ENCODE assay signal across 10 cellular contexts in genomic region chr7:93148727-93149126, GRCh38. TPM values are rescaled to one million over a fixed set of nuclear protein-coding genes. Genes with fewer than 3 reads are reported as not detected.
A peak's percentile ranks its signal among the peaks of the same experiment; 100 is the strongest.
DNase-seq lines count a peak whose midpoint lies in the region; ATAC-seq and TF ChIP-seq lines count a peak whose summit lies in the region.
"Had no signal": no experiment of that assay in that cellular context is flagged by ENCODE, and none has a peak within 500 bp of the region (broad histone marks: within the 10 kb centered on the region; RNA-seq: fewer than 3 reads in every experiment).

No MANE protein-coding gene starts in this region.

- peak overlapping the region in 9 of 12 donors; percentile 42 to 68 (median 55) for H3K4me3 ChIP-seq in heart left ventricle
- H3K4me3 ChIP-seq in transverse colon: peak overlapping the region in 1 of 4 donors; percentile 53

- peak overlapping the region; percentile 92 for H3K4me3 Mint-ChIP-seq in activated T-helper 17 cell treated with anti-CD3 and anti-CD28 coated beads, Interleukin-2, amount 50 U/mL, for 72 hours
- peak overlapping the region; percentile 76 for H3K4me3 Mint-ChIP-seq in memory B cell

- DNase-seq in heart left ventricle (no peak), left cardiac atrium (no peak), memory B cell (ENCODE audit: low spot score in 2 of 2) (no peak), transverse colon (no peak), caudate nucleus (lab: John Stamatoyannopoulos, UW) (no peak), SHP77 (lab: John Stamatoyannopoulos, UW) (no peak)
- DNase-seq: NCI-H1436 had no signal

- no peaks in the 10 kb centered on the region for H3K36me3 Mint-ChIP-seq in activated T-helper 17 cell treated with anti-CD3 and anti-CD28 coated beads, Interleukin-2, amount 50 U/mL, for 72 hours (ENCODE audit: low read depth)
- H3K36me3 Mint-ChIP-seq in memory B cell: peaks cover 6% of the 10 kb centered on the region

- H3K27ac Mint-ChIP-seq in activated T-helper 17 cell treated with anti-CD3 and anti-CD28 coated beads, Interleukin-2, amount 50 U/mL, for 72 hours: peak overlapping the region; percentile 98
- H3K27ac Mint-ChIP-seq in memory B cell: peak overlapping the region; percentile 95

- ATAC-seq in heart left ventricle (no peak), left cardiac atrium (no peak), memory B cell (ENCODE audit: low read depth) (no peak), HG02938 (IDR thresholded peaks at IDR 0.05; ENCODE audit: unreplicated experiment) (no peak)
- ATAC-seq in activated T-helper 17 cell treated with anti-CD3 and anti-CD28 coated beads, Interleukin-2, amount 50 U/mL, for 72 hours (replicated peaks): no peak

- no peaks in the 10 kb centered on the region for H3K27me3 Mint-ChIP-seq in activated T-helper 17 cell treated with anti-CD3 and anti-CD28 coated beads, Interleukin-2, amount 50 U/mL, for 72 hours
- no peaks in the 10 kb centered on the region for H3K27me3 Mint-ChIP-seq in memory B cell

- TF ChIP-seq CTCF in heart left ventricle (IDR thresholded peaks at IDR 0.05) (no peak), transverse colon (IDR thresholded peaks at IDR 0.05) (no peak)

- intact Hi-C loops in heart left ventricle (cut with DNase I): loop anchor here in 1 of 10 donors (10.0 kb wide), 1 partner anchor 76 kb away; the partner anchor contains the start of gene HEPACAM2
- intact Hi-C loops in left cardiac atrium (cut with DNase I): no loop called here
- intact Hi-C loops in transverse colon (cut with DNase I; ENCODE audit: low total_unique reads): no loop called here

- 76 to 80% (median 78%) methylated on average over 3 of the region's 3 CpGs for WGBS in heart left ventricle, 4 donors
- whole genome bisulfite sequencing in transverse colon (ENCODE audit: low coverage in 1 of 2), 2 donors: 73 to 88% methylated on average over 2 to 3 of the region's 3 CpGs

- H3K27ac ChIP-seq in heart left ventricle: peak overlapping the region; percentile 40 to 94 (median 57)
- peak overlapping the region; percentile 31 to 73 (median 56) for H3K27ac ChIP-seq in transverse colon
- no peak overlapping the region for H3K27ac ChIP-seq in caudate nucleus (ENCODE audit: low read depth, low read length)
- H3K27ac ChIP-seq: C4-2B had no signal

- H3K9me3 Mint-ChIP-seq in activated T-helper 17 cell treated with anti-CD3 and anti-CD28 coated beads, Interleukin-2, amount 50 U/mL, for 72 hours: peaks cover 6% of the 10 kb centered on the region
- H3K9me3 Mint-ChIP-seq in memory B cell: no peaks in the 10 kb centered on the region

- peaks cover 0 to 21% (median 14%) of the 10 kb centered on the region in 9 donors for H3K36me3 ChIP-seq in heart left ventricle
- H3K36me3 ChIP-seq in transverse colon: peaks cover 0 to 12% (median 0%) of the 10 kb centered on the region in 4 donors

- in situ Hi-C loops in transverse colon (cut with MboI; ENCODE audit: low pct_ligation_motif_present in 1 of 4, low pct_unique_long_range_greater_than_20kb in 1 of 4, low sequenced_read_pairs in 3 of 4): no loop called here

- H3K27me3 ChIP-seq in heart left ventricle (no peaks in the 10 kb centered on the region), transverse colon (no peaks in the 10 kb centered on the region)

- H3K4me1 Mint-ChIP-seq in activated T-helper 17 cell treated with anti-CD3 and anti-CD28 coated beads, Interleukin-2, amount 50 U/mL, for 72 hours: peaks cover 23% of the 10 kb centered on the region
- peaks cover 39% of the 10 kb centered on the region for H3K4me1 Mint-ChIP-seq in memory B cell

- H3K4me1 ChIP-seq in heart left ventricle (peaks cover 0 to 50% (median 8%) of the 10 kb centered on the region in 12 donors), transverse colon (peaks cover 0 to 29% (median 5%) of the 10 kb centered on the region in 4 donors)

- TF ChIP-seq EP300 in transverse colon (IDR thresholded peaks at IDR 0.05; ENCODE audit: low read depth): no peak

- TF ChIP-seq POLR2A in heart left ventricle (IDR thresholded peaks at IDR 0.05) (no peak), transverse colon (IDR thresholded peaks at IDR 0.05) (no peak)

- no peaks in the 10 kb centered on the region for H3K9me3 ChIP-seq in heart left ventricle
- no peaks in the 10 kb centered on the region for H3K9me3 ChIP-seq in transverse colon

RNA-seq across cellular contexts. Expression of gene SAMD9L, which starts 0.5 kb away (rescaled TPM):
- 10 to 100 TPM in 1 of 9 donors, 1 to 10 TPM in 8; 4.1 to 38.3 (median 5.1) TPM for total RNA-seq in heart left ventricle
- polyA plus RNA-seq in heart left ventricle: 1 to 10 TPM; 2.1 to 2.7 TPM
- 1 to 10 TPM; 5.9 to 9.1 TPM for total RNA-seq in left cardiac atrium
- 10 to 100 TPM; 23.9 to 28.1 TPM for total RNA-seq in activated T-helper 17 cell treated with anti-CD3 and anti-CD28 coated beads, Interleukin-2, amount 50 U/mL, for 72 hours
- 10 to 100 TPM in 3 of 4 donors, 1 to 10 TPM in 1; 7.2 to 28.8 (median 16.4) TPM for total RNA-seq in transverse colon

RNA-seq across cellular contexts. Expression of gene SAMD9, which starts 30.9 kb away (rescaled TPM):
- total RNA-seq in heart left ventricle: 1 to 10 TPM; 2.3 to 9.5 (median 3.4) TPM
- 1 to 10 TPM; 1.1 to 1.4 TPM for polyA plus RNA-seq in heart left ventricle
- total RNA-seq in left cardiac atrium: 1 to 10 TPM; 4.1 to 5.5 TPM
- 10 to 100 TPM; 23.1 to 35.7 TPM for total RNA-seq in activated T-helper 17 cell treated with anti-CD3 and anti-CD28 coated beads, Interleukin-2, amount 50 U/mL, for 72 hours
- 10 to 100 TPM in 3 of 4 donors, 1 to 10 TPM in 1; 2.6 to 25.6 (median 14.3) TPM for total RNA-seq in transverse colon
